34 cellular contexts compared by ENCODE assay signal in the genomic region with DNA sequence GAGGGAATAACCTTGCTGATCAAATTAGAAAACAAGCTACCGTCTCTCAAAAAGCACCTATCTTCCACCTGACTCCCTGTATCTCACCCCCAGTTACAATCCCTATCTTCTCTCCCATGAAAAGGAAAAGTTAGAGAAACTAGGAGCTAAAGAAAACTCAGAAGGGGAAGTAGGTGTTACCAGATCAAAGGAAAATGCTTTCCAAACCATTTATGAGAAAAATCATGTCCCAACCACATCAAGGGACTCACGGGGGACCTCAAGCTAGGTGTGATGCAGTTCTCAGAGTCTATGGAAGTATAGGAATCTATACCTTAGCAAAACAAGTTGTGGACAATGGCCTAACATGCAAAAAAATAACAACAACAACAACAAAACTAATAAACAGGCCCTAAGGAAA.
"Had no signal": no experiment of that assay in that cellular context is flagged by ENCODE, and none has a peak within 500 bp of the region (broad histone marks: within the 10 kb centered on the region; RNA-seq: fewer than 3 reads in every experiment).

No MANE protein-coding gene starts in this region.

- H3K9me3 ChIP-seq: adrenal gland, gastrocnemius medialis had no signal

- H3K27me3 Mint-ChIP-seq: activated naive CD4-positive, alpha-beta T cell treated with anti-CD3 and anti-CD28 coated beads, Interleukin-2, amount 50 U/mL, for 24 hours had no signal

- FAIRE-seq: colon, TTC549 had no signal

- H3K27ac Mint-ChIP-seq: activated CD8-positive, alpha-beta T cell treated with anti-CD3 and anti-CD28 coated beads for 36 hours; activated naive CD4-positive, alpha-beta T cell treated with anti-CD3 and anti-CD28 coated beads for 36 hours; activated naive CD4-positive, alpha-beta T cell treated with anti-CD3 and anti-CD28 coated beads, Interleukin-2, amount 50 U/mL, for 24 hours; activated naive CD8-positive, alpha-beta T cell treated with anti-CD3 and anti-CD28 coated beads for 36 hours; activated naive CD8-positive, alpha-beta T cell treated with anti-CD3 and anti-CD28 coated beads, Interleukin-2, amount 50 U/mL, for 24 hours; activated T-helper 1 cell treated with anti-CD3 and anti-CD28 coated beads, Interleukin-12 subunit alpha, Interleukin-12 subunit beta, Interleukin-2, Interleukin-4 antibody, amounts not matched to agents 30 ng/mL and 10 ng/mL and 1 ng/mL, durations not matched to agents 14 hours and 24 hours and 36 hours; activated T-helper 2 cell treated with anti-CD3 and anti-CD28 coated beads, Interferon-gamma antibody, Interleukin-2, Interleukin-4, amounts not matched to agents 10 μg/mL and 5 μg/mL and 100 μg/mL, durations not matched to agents 14 hours and 24 hours and 36 hours; effector memory CD8-positive, alpha-beta T cell; WTC11 had no signal

- H3K4me3 Mint-ChIP-seq: activated CD8-positive, alpha-beta T cell treated with anti-CD3 and anti-CD28 coated beads for 36 hours; activated naive CD4-positive, alpha-beta T cell treated with anti-CD3 and anti-CD28 coated beads for 36 hours; activated naive CD4-positive, alpha-beta T cell treated with anti-CD3 and anti-CD28 coated beads, Interleukin-2, amount 50 U/mL, for 24 hours; activated naive CD8-positive, alpha-beta T cell treated with anti-CD3 and anti-CD28 coated beads for 36 hours; activated naive CD8-positive, alpha-beta T cell treated with anti-CD3 and anti-CD28 coated beads, Interleukin-2, amount 50 U/mL, for 24 hours; activated T-helper 1 cell treated with anti-CD3 and anti-CD28 coated beads, Interleukin-12 subunit alpha, Interleukin-12 subunit beta, Interleukin-2, Interleukin-4 antibody, amounts not matched to agents 30 ng/mL and 10 ng/mL and 1 ng/mL, durations not matched to agents 14 hours and 24 hours and 36 hours; effector memory CD8-positive, alpha-beta T cell; WTC11 had no signal

- DNase-seq: activated CD4-positive, alpha-beta T cell treated with anti-CD3 and anti-CD28 coated beads for 48 hours; activated CD4-positive, alpha-beta T cell treated with anti-CD3 and anti-CD28 coated beads, Interleukin-2, amount 50 U/mL, for 1 hour; activated CD4-positive, alpha-beta T cell treated with anti-CD3 and anti-CD28 coated beads, Interleukin-2, amount 50 U/mL, for 48 hours; activated CD8-positive, alpha-beta memory T cell treated with anti-CD3 and anti-CD28 coated beads for 24 hours; activated CD8-positive, alpha-beta T cell treated with anti-CD3 and anti-CD28 coated beads for 36 hours; activated effector memory CD4-positive, alpha-beta T cell treated with anti-CD3 and anti-CD28 coated beads, Interleukin-2, amount 50 U/mL, for 16 hours; activated naive CD4-positive, alpha-beta T cell treated with anti-CD3 and anti-CD28 coated beads for 36 hours; activated naive CD8-positive, alpha-beta T cell treated with anti-CD3 and anti-CD28 coated beads for 36 hours; activated naive CD8-positive, alpha-beta T cell treated with anti-CD3 and anti-CD28 coated beads, Interleukin-2, amount 50 U/mL, for 24 hours; activated T-cell treated with anti-CD3 and anti-CD28 coated beads, Interleukin-2, amount 50 U/mL, for 1 hour; activated T-cell treated with anti-CD3 and anti-CD28 coated beads, Interleukin-2, amount 50 U/mL, for 48 hours; adrenal gland; amygdala; aorta; body of pancreas; caudate nucleus; cortex of kidney; dermis blood vessel endothelial cell; effector CD4-positive, alpha-beta T cell; effector memory CD8-positive, alpha-beta T cell; erythroblast; foreskin keratinocyte; gastrocnemius medialis; glutamatergic neuron; heart left ventricle; T-helper 2 cell had no signal

- H3K36me3 ChIP-seq: adrenal gland, esophagus muscularis mucosa, gastrocnemius medialis, heart left ventricle had no signal

- H3K36me3 Mint-ChIP-seq: activated naive CD4-positive, alpha-beta T cell treated with anti-CD3 and anti-CD28 coated beads, Interleukin-2, amount 50 U/mL, for 24 hours had no signal

- H3K27me3 ChIP-seq: adrenal gland, body of pancreas, esophagus muscularis mucosa, gastrocnemius medialis, heart left ventricle had no signal

- H3K4me1 ChIP-seq: adrenal gland, body of pancreas, foreskin keratinocyte, gastrocnemius medialis had no signal

- H3K4me1 Mint-ChIP-seq: activated naive CD4-positive, alpha-beta T cell treated with anti-CD3 and anti-CD28 coated beads, Interleukin-2, amount 50 U/mL, for 24 hours; activated naive CD8-positive, alpha-beta T cell treated with anti-CD3 and anti-CD28 coated beads for 36 hours; activated naive CD8-positive, alpha-beta T cell treated with anti-CD3 and anti-CD28 coated beads, Interleukin-2, amount 50 U/mL, for 24 hours had no signal

- ATAC-seq: activated CD8-positive, alpha-beta T cell treated with anti-CD3 and anti-CD28 coated beads for 36 hours; activated naive CD8-positive, alpha-beta T cell treated with anti-CD3 and anti-CD28 coated beads, Interleukin-2, amount 50 U/mL, for 24 hours; body of pancreas; effector memory CD8-positive, alpha-beta T cell; foreskin keratinocyte; gastrocnemius medialis; heart left ventricle; WTC11 had no signal

- H3K4me3 ChIP-seq: adrenal gland, body of pancreas, esophagus muscularis mucosa, gastrocnemius medialis, heart left ventricle had no signal

- H3K27ac ChIP-seq: adrenal gland, body of pancreas, foreskin keratinocyte, gastrocnemius medialis, heart left ventricle, VCaP had no signal

- H3K9me3 Mint-ChIP-seq: activated naive CD4-positive, alpha-beta T cell treated with anti-CD3 and anti-CD28 coated beads, Interleukin-2, amount 50 U/mL, for 24 hours; effector memory CD8-positive, alpha-beta T cell had no signal
